20 cellular contexts compared by ENCODE assay signal in the genomic region with DNA sequence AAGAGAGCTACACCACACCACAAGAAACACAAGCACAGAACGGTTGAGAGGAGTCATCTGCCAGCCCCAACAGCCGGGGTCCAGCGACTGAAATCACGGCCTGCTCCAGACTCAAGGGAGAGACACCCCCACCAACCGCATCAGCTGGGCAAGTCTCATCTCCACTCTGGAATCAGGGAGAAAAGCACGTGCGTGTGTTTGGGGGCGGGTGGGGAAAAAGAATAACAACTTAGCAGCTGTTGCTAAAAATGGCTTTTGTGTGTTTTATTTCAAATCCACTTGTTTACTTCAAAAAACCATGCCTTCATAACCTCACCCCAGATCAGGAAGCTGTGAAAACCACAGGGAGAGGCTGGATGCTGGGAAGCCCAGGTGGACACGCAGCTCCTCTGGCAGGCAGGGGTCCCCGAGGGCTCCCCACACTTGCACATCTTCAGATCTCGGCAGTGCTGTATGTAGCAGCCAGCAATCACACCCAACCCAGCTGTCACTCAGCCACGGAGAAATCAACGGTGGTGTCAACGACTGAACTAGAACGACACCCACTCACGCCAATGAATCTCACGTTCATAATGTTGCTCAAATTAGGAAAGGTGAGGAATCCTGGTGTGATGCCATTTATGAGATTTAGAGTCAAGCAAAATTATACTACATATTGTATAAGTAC. TPM values are rescaled to one million over a fixed set of nuclear protein-coding genes. Genes with fewer than 3 reads are reported as not detected.
DNase-seq lines count a peak whose midpoint lies in the region; ATAC-seq and TF ChIP-seq lines count a peak whose summit lies in the region.
"Had no signal": no experiment of that assay in that cellular context is flagged by ENCODE, and none has a peak within 500 bp of the region (broad histone marks: within the 10 kb centered on the region; RNA-seq: fewer than 3 reads in every experiment).

No MANE protein-coding gene starts in this region.

- no peak overlapping the region for H4K8ac ChIP-seq in mesenchymal stem cell (ENCODE audit: low read length)

- H3K4me1 ChIP-seq in mesenchymal stem cell (ENCODE audit: control insufficient read depth, insufficient read depth, low read depth, low read length): peaks cover 3% of the 10 kb centered on the region
- H3K4me1 ChIP-seq in uterus: no peaks in the 10 kb centered on the region
- no peaks in the 10 kb centered on the region for H3K4me1 ChIP-seq in foreskin keratinocyte

- peak; percentile 4 for DNase-seq in activated CD8-positive, alpha-beta memory T cell treated with anti-CD3 and anti-CD28 coated beads, Interleukin-2, amount 50 U/mL, for 4 hours
- DNase-seq in activated CD8-positive, alpha-beta memory T cell treated with anti-CD3 and anti-CD28 coated beads for 24 hours: no peak
- DNase-seq in mesenchymal stem cell (peak; percentile 38), uterus (no peak), foreskin keratinocyte (no peak)
- DNase-seq: activated CD4-positive, alpha-beta T cell treated with anti-CD3 and anti-CD28 coated beads, Interleukin-2, amount 50 U/mL, for 48 hours; activated T-cell treated with anti-CD3 and anti-CD28 coated beads for 4 hours; aorta; H9; KBM-7; NCI-H2171; NCI-H524 treated with DMSO at 0.1 percent for 48 hours; small intestine; stimulated activated naive CD4-positive, alpha-beta T cell treated with Interleukin-2 at 50 U/mL for 16 hours; upper lobe of left lung; WERI-Rb-1 had no signal

- no peak overlapping the region for H2BK5ac ChIP-seq in mesenchymal stem cell (ENCODE audit: low read depth, low read length, poor library complexity, severe bottlenecking)

- no peaks in the 10 kb centered on the region for H3K9me3 ChIP-seq in mesenchymal stem cell (ENCODE audit: control insufficient read depth, low read length)
- no peaks in the 10 kb centered on the region for H3K9me3 ChIP-seq in uterus
- H3K9me3 ChIP-seq: esophagus muscularis mucosa, upper lobe of left lung had no signal

- H3K27ac ChIP-seq in mesenchymal stem cell (ENCODE audit: low read length, poor library complexity, severe bottlenecking) (no peak overlapping the region), uterus (peak overlapping the region; percentile 5 to 55), foreskin keratinocyte (no peak overlapping the region)
- H3K27ac ChIP-seq: 22Rv1, esophagus muscularis mucosa, SK-N-MC, upper lobe of left lung, WERI-Rb-1 had no signal

- no peak overlapping the region for H3K4ac ChIP-seq in mesenchymal stem cell (ENCODE audit: low read depth in 1 of 2, low read length in 2 of 2)

- no peaks in the 10 kb centered on the region for H3K27me3 ChIP-seq in mesenchymal stem cell (ENCODE audit: control insufficient read depth in 1 of 2, insufficient read depth in 1 of 2, low read length in 2 of 2)
- no peaks in the 10 kb centered on the region for H3K27me3 ChIP-seq in uterus
- no peaks in the 10 kb centered on the region for H3K27me3 ChIP-seq in foreskin keratinocyte
- H3K27me3 ChIP-seq: esophagus muscularis mucosa, upper lobe of left lung had no signal

- no peak overlapping the region for H3K4me2 ChIP-seq in mesenchymal stem cell (ENCODE audit: low read length, poor library complexity, severe bottlenecking)

- WGBS in mesenchymal stem cell: 90% methylated on average over 10 of the region's 17 CpGs

- H3K36me3 ChIP-seq in mesenchymal stem cell (ENCODE audit: control insufficient read depth in 1 of 2, insufficient read depth in 2 of 2, low read depth in 1 of 2, low read length in 2 of 2) (no peaks in the 10 kb centered on the region), uterus (no peaks in the 10 kb centered on the region)
- H3K36me3 ChIP-seq: upper lobe of left lung, WERI-Rb-1 had no signal

- H3K14ac ChIP-seq in mesenchymal stem cell (ENCODE audit: low read length in 2 of 2): no peak overlapping the region

- no peak overlapping the region for H3K4me3 ChIP-seq in mesenchymal stem cell (ENCODE audit: insufficient read depth in 1 of 2, low read depth in 1 of 2, low read length in 2 of 2)
- H3K4me3 ChIP-seq in uterus: no peak overlapping the region
- H3K4me3 ChIP-seq: esophagus muscularis mucosa, SK-N-MC, upper lobe of left lung had no signal

- no peak for TF ChIP-seq CTCF in uterus (IDR thresholded peaks at IDR 0.05)
- no peak for TF ChIP-seq CTCF in foreskin keratinocyte (conservative IDR thresholded peaks at IDR 0.05)

- H2BK12ac ChIP-seq in mesenchymal stem cell (ENCODE audit: low read length in 2 of 2): no peak overlapping the region

- no peak overlapping the region for H2BK120ac ChIP-seq in mesenchymal stem cell (ENCODE audit: low read depth, low read length)

- H2AFZ ChIP-seq in mesenchymal stem cell (ENCODE audit: low read depth, low read length): no peak overlapping the region

- no peak overlapping the region for H3K9ac ChIP-seq in mesenchymal stem cell (ENCODE audit: low read length)

- H4K91ac ChIP-seq in mesenchymal stem cell (ENCODE audit: low read length): no peak overlapping the region

- no peak overlapping the region for H3K18ac ChIP-seq in mesenchymal stem cell (ENCODE audit: low read depth in 1 of 2, low read length in 2 of 2)

- H2AK5ac ChIP-seq in mesenchymal stem cell (ENCODE audit: low read length, severe bottlenecking): no peak overlapping the region

- H3K79me1 ChIP-seq in mesenchymal stem cell (replicated peaks; ENCODE audit: low read length, poor library complexity, severe bottlenecking): peaks cover 4% of the 10 kb centered on the region

- intact Hi-C loops in uterus (cut with DNase I; ENCODE audit: low total_unique reads): no loop called here

- H3K23ac ChIP-seq in mesenchymal stem cell (ENCODE audit: low read length in 2 of 2): no peak overlapping the region

- no peak for TF ChIP-seq POLR2A in uterus (IDR thresholded peaks at IDR 0.05)

- no peak overlapping the region for H2BK15ac ChIP-seq in mesenchymal stem cell (ENCODE audit: low read depth, poor library complexity, severe bottlenecking)

- ATAC-seq in foreskin keratinocyte: no peak
- no peak for ATAC-seq in HG02870 (IDR thresholded peaks at IDR 0.05; ENCODE audit: unreplicated experiment)

RNA-seq across cellular contexts. Expression of gene PNPLA7, which starts 19.0 kb away (rescaled TPM):
- polyA plus RNA-seq in mesenchymal stem cell (2013, experiment 1 of 2): 1.1 TPM
- polyA plus RNA-seq in mesenchymal stem cell (2013, experiment 2 of 2): 1.2 TPM
- total RNA-seq in uterus: 10 to 100 TPM in 1 of 4 donors, 1 to 10 TPM in 2, under 1 TPM in 1; 0.26 to 25.7 (median 3.4) TPM
- 0.07 and 0.10 TPM in 2 replicates for total RNA-seq in foreskin keratinocyte
- 0.04 and 0.19 TPM in 2 replicates for polyA plus RNA-seq in foreskin keratinocyte

RNA-seq across cellular contexts. Expression of gene MRPL41, which starts 20.4 kb away (rescaled TPM):
- 57.4 TPM for polyA plus RNA-seq in mesenchymal stem cell (2013, experiment 1 of 2)
- polyA plus RNA-seq in mesenchymal stem cell (2013, experiment 2 of 2): 58.2 TPM
- 10 to 100 TPM in 3 of 4 donors, 1 to 10 TPM in 1; 8.6 to 47.9 (median 30.5) TPM for total RNA-seq in uterus
- 53.2 and 55.8 TPM in 2 replicates for total RNA-seq in foreskin keratinocyte
- 80.9 and 88.0 TPM in 2 replicates for polyA plus RNA-seq in foreskin keratinocyte

RNA-seq across cellular contexts. Expression of gene DPH7, which starts 47.5 kb away (rescaled TPM):
- polyA plus RNA-seq in mesenchymal stem cell (2013, experiment 1 of 2): 14.4 TPM
- 14.8 TPM for polyA plus RNA-seq in mesenchymal stem cell (2013, experiment 2 of 2)
- total RNA-seq in uterus: 10 to 100 TPM; 31.3 to 42.4 (median 38.4) TPM
- total RNA-seq in foreskin keratinocyte: 29.6 and 30.2 TPM in 2 replicates
- polyA plus RNA-seq in foreskin keratinocyte: 27.2 and 28.9 TPM in 2 replicates

RNA-seq across cellular contexts. Expression of gene ZMYND19, which starts 59.1 kb away (rescaled TPM):
- 13.6 TPM for polyA plus RNA-seq in mesenchymal stem cell (2013, experiment 1 of 2)
- polyA plus RNA-seq in mesenchymal stem cell (2013, experiment 2 of 2): 13.2 TPM
- total RNA-seq in uterus (10 to 100 TPM; 14.7 to 26.4 (median 16.3) TPM), foreskin keratinocyte (41.8 and 56.1 TPM in 2 replicates)
- polyA plus RNA-seq in foreskin keratinocyte: 51.4 and 64.6 TPM in 2 replicates

Comparison
In these comparisons a context has a peak if more than half of its experiments do, and no peak if none do; other contexts are left out.
1. DNase-seq: peak in activated CD8-positive, alpha-beta memory T cell treated with anti-CD3 and anti-CD28 coated beads, Interleukin-2, amount 50 U/mL, for 4 hours (single experiment) and mesenchymal stem cell (single experiment); none in activated CD8-positive, alpha-beta memory T cell treated with anti-CD3 and anti-CD28 coated beads for 24 hours (single experiment), uterus (0 of 2) and foreskin keratinocyte (0 of 2).
2. H3K27ac ChIP-seq: peak in uterus (2 of 2); none in mesenchymal stem cell (single experiment) and foreskin keratinocyte (single experiment).